ENCODE assay signal across 22 cellular contexts in the genomic region with DNA sequence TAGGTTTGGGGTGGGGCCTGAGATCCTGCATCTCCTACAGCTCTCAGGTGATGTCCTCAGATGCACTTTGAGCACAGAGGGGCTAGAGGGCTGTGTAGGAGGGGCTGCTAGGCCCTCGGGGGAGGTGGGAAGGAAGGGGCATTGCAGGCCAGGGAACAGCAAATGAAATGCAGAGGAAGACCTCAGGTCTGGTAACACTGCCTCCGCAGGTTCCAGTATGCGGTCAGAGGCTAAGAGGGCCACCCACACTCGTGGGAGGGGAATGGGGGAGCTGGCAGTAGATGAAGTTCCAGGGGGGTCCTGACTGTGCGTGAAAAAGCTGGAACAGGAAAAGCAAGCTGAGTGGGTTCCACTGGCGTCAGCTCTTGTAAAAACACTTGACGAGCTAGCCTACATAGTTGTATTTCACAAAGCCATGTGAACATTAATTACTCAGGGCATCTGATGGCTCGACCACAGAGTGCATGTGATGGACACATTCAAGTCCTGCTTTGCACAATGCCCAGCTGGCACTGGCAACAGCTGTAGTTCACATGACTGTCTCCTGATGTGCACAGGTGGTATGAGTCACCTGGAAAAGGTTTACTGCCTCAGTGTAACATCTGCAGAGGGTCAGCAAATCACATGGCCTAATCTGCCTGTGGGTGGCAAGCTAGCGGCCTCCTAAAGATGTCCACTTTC. TPM values are rescaled to one million over a fixed set of nuclear protein-coding genes. Genes with fewer than 3 reads are reported as not detected.
DNase-seq lines count a peak whose midpoint lies in the region; ATAC-seq, FAIRE-seq and TF ChIP-seq lines count a peak whose summit lies in the region.
"Had no signal": no experiment of that assay in that cellular context is flagged by ENCODE, and none has a peak within 500 bp of the region (broad histone marks: within the 10 kb centered on the region; RNA-seq: fewer than 3 reads in every experiment).

No MANE protein-coding gene starts in this region.

- ATAC-seq in left lung: peak; percentile 70
- ATAC-seq: GM12878, T-helper 17 cell had no signal

- H3K4me3 Mint-ChIP-seq in MCF 10A (ENCODE audit: unreplicated experiment): no peak overlapping the region
- H3K4me3 Mint-ChIP-seq: activated B cell treated with CpG ODN at 0.5 μM for 24 hours; CD4-positive, alpha-beta memory T cell; stimulated activated naive CD8-positive, alpha-beta T cell treated with anti-CD3 and anti-CD28 coated beads, Interleukin-15, Interleukin-2, amounts not matched to agents 100 ng/mL and 50 ng/mL, for 24 hours; T-helper 17 cell had no signal

- H3K4me1 ChIP-seq in breast epithelium (no peaks in the 10 kb centered on the region), left lung (no peaks in the 10 kb centered on the region)
- H3K4me1 ChIP-seq: adrenal gland had no signal

- no peaks in the 10 kb centered on the region for H3K9me3 ChIP-seq in breast epithelium
- H3K9me3 ChIP-seq in left lung: no peaks in the 10 kb centered on the region
- H3K9me3 ChIP-seq: adrenal gland had no signal

- no peak for TF ChIP-seq CTCF in MCF 10A (IDR thresholded peaks at IDR 0.05; ENCODE audit: unreplicated experiment)
- TF ChIP-seq CTCF in breast epithelium (IDR thresholded peaks at IDR 0.05): no peak
- no peak for TF ChIP-seq CTCF in left lung (IDR thresholded peaks at IDR 0.05)

- H3K27me3 ChIP-seq in breast epithelium (no peaks in the 10 kb centered on the region), left lung (no peaks in the 10 kb centered on the region)
- H3K27me3 ChIP-seq: adrenal gland had no signal

- H3K27ac Mint-ChIP-seq in MCF 10A (ENCODE audit: low read depth, unreplicated experiment): no peak overlapping the region
- H3K27ac Mint-ChIP-seq: activated B cell treated with CpG ODN at 0.5 μM for 24 hours; CD4-positive, alpha-beta memory T cell; stimulated activated naive CD8-positive, alpha-beta T cell treated with anti-CD3 and anti-CD28 coated beads, Interleukin-15, Interleukin-2, amounts not matched to agents 100 ng/mL and 50 ng/mL, for 24 hours had no signal

- H3K27ac ChIP-seq in breast epithelium (no peak overlapping the region), left lung (no peak overlapping the region)
- H3K27ac ChIP-seq: adrenal gland had no signal

- DNase-seq in MCF 10A (ENCODE audit: unreplicated experiment) (peak; percentile 61), breast epithelium (ENCODE audit: low spot score in 2 of 2) (no peak), astrocyte of the hippocampus (ENCODE audit: low read depth, low spot score) (peak; percentile 19), left lung (peak in 1 of 2 donors; percentile 53), urothelium cell line (ENCODE audit: low spot score) (no peak), NCI-H1436 (lab: John Stamatoyannopoulos, UW) (no peak), DMS114 treated with DMSO at 0.1 percent for 48 hours (lab: John Stamatoyannopoulos, UW; ENCODE audit: unreplicated experiment) (no peak), SKM-1 treated with dmso at 0.1 percent for 144 hours (lab: John Stamatoyannopoulos, UW; ENCODE audit: unreplicated experiment) (no peak)
- DNase-seq: ACHN; activated B cell treated with CpG ODN at 0.5 μM for 24 hours; CD4-positive, alpha-beta memory T cell; mesenchymal stem cell; NCI-H1694 treated with DMSO at 0.1 percent for 48 hours; NK-92 treated with Interleukin-12 subunit alpha and Interleukin-12 subunit beta, amount 100 ng/mL, for 24 hours; Right ventricle myocardium superior; stimulated activated CD4-positive, alpha-beta T cell treated with anti-CD3 and anti-CD28 coated beads, Interleukin-15, amount 100 ng/mL, for 24 hours; T-helper 17 cell had no signal

- peak; percentile 46 for FAIRE-seq in urothelium cell line (lab: Jason Lieb, UNC)
- FAIRE-seq: G401.6, GM12878, H54 had no signal

- no peak for TF ChIP-seq POLR2A in breast epithelium (IDR thresholded peaks at IDR 0.05)

- H3K4me3 ChIP-seq in breast epithelium (no peak overlapping the region), left lung (no peak overlapping the region)
- H3K4me3 ChIP-seq: adrenal gland, GM12878 had no signal

- H3K36me3 ChIP-seq in breast epithelium (no peaks in the 10 kb centered on the region), left lung (no peaks in the 10 kb centered on the region)
- H3K36me3 ChIP-seq: adrenal gland had no signal

- H3K27me3 Mint-ChIP-seq in MCF 10A (ENCODE audit: insufficient read depth, unreplicated experiment): no peaks in the 10 kb centered on the region
- H3K27me3 Mint-ChIP-seq: CD4-positive, alpha-beta memory T cell; stimulated activated naive CD8-positive, alpha-beta T cell treated with anti-CD3 and anti-CD28 coated beads, Interleukin-15, Interleukin-2, amounts not matched to agents 100 ng/mL and 50 ng/mL, for 24 hours; T-helper 17 cell had no signal

- CTCF ChIA-PET in MCF 10A (lab: Yijun Ruan, JAX): no interaction called here

- no TSS peak for BruUV-seq in MCF 10A (replicated peaks; lab: Mats Ljungman, UMichigan)

- intact Hi-C loops in MCF 10A (cut with micrococcal nuclease): no loop called here
- intact Hi-C loops in breast epithelium (cut with DNase I; ENCODE audit: low total_unique reads): no loop called here
- intact Hi-C loops in left lung (cut with DNase I): no loop called here

- no peaks in the 10 kb centered on the region for H3K9me3 Mint-ChIP-seq in MCF 10A (ENCODE audit: unreplicated experiment)
- H3K9me3 Mint-ChIP-seq: activated B cell treated with CpG ODN at 0.5 μM for 24 hours; CD4-positive, alpha-beta memory T cell; stimulated activated naive CD8-positive, alpha-beta T cell treated with anti-CD3 and anti-CD28 coated beads, Interleukin-15, Interleukin-2, amounts not matched to agents 100 ng/mL and 50 ng/mL, for 24 hours had no signal

- POLR2A ChIA-PET in MCF 10A (lab: Yijun Ruan, JAX): interaction anchor here (1.4 to 1.6 kb wide), 2 partner anchors 8 to 14 kb away, joined by 4 read pairs; no protein-coding TSS in a partner anchor

- peaks cover 4% of the 10 kb centered on the region for H3K36me3 Mint-ChIP-seq in MCF 10A (ENCODE audit: insufficient read depth, unreplicated experiment)
- H3K36me3 Mint-ChIP-seq: CD4-positive, alpha-beta memory T cell had no signal

- peaks cover 5% of the 10 kb centered on the region for H3K4me1 Mint-ChIP-seq in MCF 10A (ENCODE audit: insufficient read depth, unreplicated experiment)
- H3K4me1 Mint-ChIP-seq: activated B cell treated with CpG ODN at 0.5 μM for 24 hours; CD4-positive, alpha-beta memory T cell; T-helper 17 cell had no signal

RNA-seq across cellular contexts. Expression of gene PTPN4, which starts 29.0 kb away (rescaled TPM):
- total RNA-seq in MCF 10A (2022): 21.1 and 27.2 TPM in 2 replicates
- 10 to 100 TPM; 29.1 to 49.6 (median 38.7) TPM for total RNA-seq in breast epithelium
- 10 to 100 TPM; 40.1 to 48.4 TPM for total RNA-seq in left lung

RNA-seq across cellular contexts. Expression of gene TMEM177, which starts 51.7 kb away (rescaled TPM):
- 13.3 and 16.8 TPM in 2 replicates for total RNA-seq in MCF 10A (2022)
- 10 to 100 TPM in 2 of 3 donors, 1 to 10 TPM in 1; 3.4 to 16.5 (median 13.1) TPM for total RNA-seq in breast epithelium
- 1 to 10 TPM; 7.5 to 9.7 TPM for total RNA-seq in left lung

Comparison
In these comparisons a context has a peak if more than half of its experiments do, and no peak if none do; other contexts are left out.
1. DNase-seq: peak in MCF 10A (single experiment) and astrocyte of the hippocampus (single experiment); none in breast epithelium (0 of 2), urothelium cell line (single experiment), NCI-H1436 (single experiment), DMS114 treated with DMSO at 0.1 percent for 48 hours (single experiment) and SKM-1 treated with dmso at 0.1 percent for 144 hours (single experiment).